ENCODE assay signal across 9 cellular contexts in genomic region chr2:3001595-3002184, GRCh38.
DNase-seq lines count a peak whose midpoint lies in the region; ATAC-seq, FAIRE-seq and TF ChIP-seq lines count a peak whose summit lies in the region.
"Had no signal": no experiment of that assay in that cellular context is flagged by ENCODE, and none has a peak within 500 bp of the region (broad histone marks: within the 10 kb centered on the region; RNA-seq: fewer than 3 reads in every experiment).

No MANE protein-coding gene starts in this region.

- H4K20me1 ChIP-seq in keratinocyte (ENCODE audit: control insufficient read depth, extremely low read depth, insufficient read depth, low read length) = no peaks in the 10 kb centered on the region

- DNase-seq in AG20443 (ENCODE audit: low spot score) = peak; percentile 66
- peak; percentile 8 for DNase-seq in OCI-M1 (lab: John Stamatoyannopoulos, UW)
- no peak for DNase-seq in keratinocyte (ENCODE audit: low read depth, low spot score)
- DNase-seq in activated CD4-positive, CD25-positive, alpha-beta regulatory T cell (lab: John Stamatoyannopoulos, UW) = no peak
- DNase-seq in activated CD4-positive, alpha-beta T cell treated with anti-CD3 and anti-CD28 coated beads, Interleukin-2, amount 50 U/mL, for 48 hours = no peak
- DNase-seq: activated T-cell treated with anti-CD3 and anti-CD28 coated beads, Interleukin-2, amount 50 U/mL, for 4 hours had no signal

- no peaks in the 10 kb centered on the region for H3K79me2 ChIP-seq in keratinocyte (ENCODE audit: control insufficient read depth, insufficient read depth, low read length)

- no peaks in the 10 kb centered on the region for H3K27me3 ChIP-seq in keratinocyte (ENCODE audit: control insufficient read depth, extremely low read depth, insufficient read depth, low read length)

- dilution Hi-C loops in keratinocyte (cut with MboI; ENCODE audit: extremely low pct_ligation_motif_present, low sequenced_read_pairs) = no loop called here

- no peak overlapping the region for H2AFZ ChIP-seq in keratinocyte (ENCODE audit: control insufficient read depth, low read length)

- TF ChIP-seq CTCF in keratinocyte (optimal IDR thresholded peaks at IDR 0.05 in 1 of 3, IDR thresholded peaks at IDR 0.05 in 1 of 3, conservative IDR thresholded peaks at IDR 0.05 in 1 of 3; ENCODE audit: extremely low read depth in 1 of 3, insufficient read depth in 2 of 3, low read length in 3 of 3) = peak in 2 of 3 experiments; percentile 22 to 62

- no peaks in the 10 kb centered on the region for H3K4me1 ChIP-seq in keratinocyte (ENCODE audit: control insufficient read depth, extremely low read depth, insufficient read depth, low read length)

- no peaks in the 10 kb centered on the region for H3K9me3 ChIP-seq in keratinocyte (ENCODE audit: control insufficient read depth, low read depth, low read length)

- no peaks in the 10 kb centered on the region for H3K36me3 ChIP-seq in keratinocyte (ENCODE audit: control insufficient read depth in 2 of 2, extremely low read depth in 1 of 2, insufficient read depth in 2 of 2, low read length in 2 of 2)

- no peak for FAIRE-seq in keratinocyte (lab: Jason Lieb, UNC)

- H3K9me1 ChIP-seq in keratinocyte (ENCODE audit: control insufficient read depth, extremely low read depth, insufficient read depth, low read length) = no peaks in the 10 kb centered on the region

- H3K9ac ChIP-seq in keratinocyte (ENCODE audit: control insufficient read depth, extremely low read depth, insufficient read depth, low read length) = no peak overlapping the region

- H3K27ac ChIP-seq in keratinocyte (ENCODE audit: control insufficient read depth, insufficient read depth, low read length) = no peak overlapping the region

- no peak overlapping the region for H3K4me2 ChIP-seq in keratinocyte (ENCODE audit: control insufficient read depth, extremely low read depth, insufficient read depth, low read depth, low read length)

- H3K4me3 ChIP-seq in keratinocyte (ENCODE audit: control insufficient read depth in 2 of 3, extremely low read depth in 1 of 3, insufficient read depth in 2 of 3, low read depth in 1 of 3, low read length in 3 of 3) = no peak overlapping the region

- ATAC-seq in GM21360 (IDR thresholded peaks at IDR 0.05; ENCODE audit: unreplicated experiment) (peak; percentile 65), HG02870 (IDR thresholded peaks at IDR 0.05; ENCODE audit: unreplicated experiment) (no peak), HG02885 (IDR thresholded peaks at IDR 0.05; ENCODE audit: poor library complexity, unreplicated experiment) (no peak)
- ATAC-seq: activated T-cell treated with anti-CD3 and anti-CD28 coated beads, Interleukin-2, amount 50 U/mL, for 4 hours had no signal

Comparison
In these comparisons a context has a peak if more than half of its experiments do, and no peak if none do; other contexts are left out.
1. DNase-seq: peak in AG20443 (single experiment) and OCI-M1 (single experiment); none in keratinocyte (single experiment), activated CD4-positive, CD25-positive, alpha-beta regulatory T cell (0 of 4) and activated CD4-positive, alpha-beta T cell treated with anti-CD3 and anti-CD28 coated beads, Interleukin-2, amount 50 U/mL, for 48 hours (0 of 2).